In the genomic region with DNA sequence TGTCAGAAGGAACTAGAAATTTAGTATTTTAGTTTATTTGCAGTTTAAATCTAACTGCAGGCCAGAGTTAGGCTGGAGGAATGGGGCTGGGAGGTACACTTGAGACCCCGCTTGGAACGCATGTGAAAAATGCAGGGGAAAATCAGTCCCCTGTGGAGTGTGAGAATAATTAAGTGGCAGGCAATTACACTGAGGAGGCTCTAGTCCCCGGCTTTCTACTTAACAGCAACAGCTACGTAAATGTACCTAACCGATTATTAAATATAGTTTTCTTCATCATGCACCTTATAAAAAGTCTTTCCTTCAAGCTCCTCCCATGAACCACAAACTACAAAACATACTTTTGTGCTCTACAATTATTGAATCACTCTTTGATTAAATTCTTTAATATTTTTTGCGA, we compare ENCODE assay signal across 8 cellular contexts. TPM values are rescaled to one million over a fixed set of nuclear protein-coding genes. Genes with fewer than 3 reads are reported as not detected.
DNase-seq lines count a peak whose midpoint lies in the region; ATAC-seq, FAIRE-seq and TF ChIP-seq lines count a peak whose summit lies in the region.

No MANE protein-coding gene starts in this region.

- DNase-seq in ELF-1 (ENCODE audit: low read depth, low spot score) (peak; percentile 35), MM.1S (no peak), GM12878 (ENCODE audit: low read depth, low spot score) (no peak), kidney (no peak), suprapubic skin (ENCODE audit: low spot score in 2 of 2) (no peak), NCI-H2029 treated with DMSO at 0.1 percent for 48 hours (lab: John Stamatoyannopoulos, UW) (no peak)

- H3K9ac ChIP-seq in MM.1S (ENCODE audit: low read length) (peak overlapping the region; percentile 68; the same call in 1 of the 2 replicates), GM12878 (ENCODE audit: control insufficient read depth, insufficient read depth, low read length) (peak overlapping the region; percentile 96), kidney (ENCODE audit: low read length in 2 of 2) (peak overlapping the region; percentile 92 to 97)

- TF ChIP-seq RAD21 in GM12878 (IDR thresholded peaks at IDR 0.05; ENCODE audit: insufficient read depth, low read depth, low read length): no peak

- ATAC-seq in GM12878: peak; percentile 51
- ATAC-seq in HG02970 (IDR thresholded peaks at IDR 0.05; ENCODE audit: low FRiP score, unreplicated experiment): no peak
- no peak for ATAC-seq in HG03521 (IDR thresholded peaks at IDR 0.05; ENCODE audit: unreplicated experiment)

- H3F3A ChIP-seq in MM.1S (ENCODE audit: insufficient read depth, low read length): 0 out of 2 replicates have a peak, but pooled peaks cover 3% of the 10 kb centered on the region

- no peaks in the 10 kb centered on the region for H3K9me2 ChIP-seq in MM.1S (replicated peaks; ENCODE audit: insufficient read depth, low read length)

- no peaks in the 10 kb centered on the region for H3K9me3 ChIP-seq in MM.1S (replicated peaks; ENCODE audit: insufficient read depth, low read length)
- peaks cover 12% of the 10 kb centered on the region for H3K9me3 ChIP-seq in GM12878 (replicated peaks; ENCODE audit: control insufficient read depth, insufficient read depth, low read length)
- no peaks in the 10 kb centered on the region for H3K9me3 ChIP-seq in kidney (ENCODE audit: control insufficient read depth in 1 of 2, low read length in 2 of 2)
- H3K9me3 ChIP-seq in suprapubic skin: no peaks in the 10 kb centered on the region

- TF ChIP-seq CTCF in MM.1S (IDR thresholded peaks at IDR 0.05; ENCODE audit: low read length): no peak
- TF ChIP-seq CTCF in GM12878 (IDR thresholded peaks at IDR 0.05 in 2 of 3, conservative IDR thresholded peaks at IDR 0.05 in 1 of 3; ENCODE audit: control insufficient read depth in 2 of 3, extremely low read depth in 1 of 3, insufficient read depth in 1 of 3, low read depth in 3 of 3, low read length in 3 of 3): no peak
- TF ChIP-seq CTCF in kidney (IDR thresholded peaks at IDR 0.05; ENCODE audit: borderline replicate concordance, extremely low read depth, insufficient read depth): no peak
- no peak for TF ChIP-seq CTCF in suprapubic skin (IDR thresholded peaks at IDR 0.05)

- in situ Hi-C loops in GM12878 (cut with MboI): loop anchor here (10.0 kb wide), 1 partner anchor 304 kb away; a partner anchor contains a TSS

- SMC1A ChIA-PET in GM12878 (lab: Charles Lee; ENCODE audit: uncharacterized antibody, unreplicated experiment): interaction anchor here (0.8 to 1.7 kb wide), 4 partner anchors 10 to 307 kb away, joined by 3 to 6 read pairs (median 3); a partner anchor contains a TSS

- H3K27me3 ChIP-seq in MM.1S (replicated peaks; ENCODE audit: insufficient read depth, low read length) (no peaks in the 10 kb centered on the region), GM12878 (replicated peaks in 1 of 2; ENCODE audit: control insufficient read depth in 2 of 2, insufficient read depth in 2 of 2, low read length in 1 of 2) (no peaks in the 10 kb centered on the region), suprapubic skin (no peaks in the 10 kb centered on the region)

- WGBS in GM12878 (ENCODE audit: insufficient coverage, insufficient replicate concordance, low lambda C conversion rate, missing lambda C conversion rate): 22% methylated on average over 6 of the region's 6 CpGs
- WGBS in suprapubic skin: 5% methylated on average over 6 of the region's 6 CpGs

- H3K79me2 ChIP-seq in MM.1S (ENCODE audit: low read length): no peaks in the 10 kb centered on the region
- peaks cover 20% of the 10 kb centered on the region for H3K79me2 ChIP-seq in GM12878 (ENCODE audit: control insufficient read depth, insufficient read depth, low read length)

- RAD21 ChIA-PET in GM12878 (lab: Charles Lee; ENCODE audit: unreplicated experiment): interaction anchor here (0.9 to 1.7 kb wide), 4 partner anchors 32 to 552 kb away, joined by 3 to 7 read pairs (median 6); a partner anchor contains a TSS

- TF ChIP-seq EP300 in GM12878 (IDR thresholded peaks at IDR 0.05; ENCODE audit: borderline replicate concordance in 1 of 2, control insufficient read depth in 1 of 2, low read depth in 2 of 2, low read length in 2 of 2) (no peak), suprapubic skin (IDR thresholded peaks at IDR 0.05) (no peak)

- H3K4me3 ChIP-seq in MM.1S (ENCODE audit: low read length) (peak overlapping the region; percentile 59; the same call in 1 of the 2 replicates), GM12878 (peak overlapping the region; percentile 90), kidney (ENCODE audit: low read length in 2 of 2) (peak overlapping the region; percentile 88 to 99), suprapubic skin (peak overlapping the region; percentile 62)

- no peaks in the 10 kb centered on the region for H3K36me3 ChIP-seq in MM.1S (replicated peaks; ENCODE audit: insufficient read depth, low read length)
- peaks cover 0 to 3% of the 10 kb centered on the region in 2 experiments; a peak in 1 of 4 replicates for H3K36me3 ChIP-seq in GM12878 (ENCODE audit: control insufficient read depth in 2 of 2, insufficient read depth in 2 of 2, low read length in 1 of 2)
- H3K36me3 ChIP-seq in kidney (ENCODE audit: control insufficient read depth in 1 of 2, insufficient read depth in 2 of 2, low read length in 2 of 2): no peaks in the 10 kb centered on the region
- H3K36me3 ChIP-seq in suprapubic skin: peaks cover 8% of the 10 kb centered on the region

- intact Hi-C loops in GM12878 (cut with micrococcal nuclease; ENCODE audit: unreplicated experiment) (loop anchor here (5.0 kb wide), 1 partner anchor 306 kb away; a partner anchor contains a TSS), kidney (cut with DNase I) (no loop called here)

- H3K4me2 ChIP-seq in MM.1S (ENCODE audit: low read depth, low read length) (peak overlapping the region; percentile 33; the same call in 1 of the 2 replicates), GM12878 (ENCODE audit: control insufficient read depth, insufficient read depth) (peak overlapping the region; percentile 56)

- TF ChIP-seq POLR2A in GM12878 (IDR thresholded peaks at IDR 0.05; ENCODE audit: low read depth, low read length): no peak
- TF ChIP-seq POLR2A in suprapubic skin (IDR thresholded peaks at IDR 0.05): no peak

- no TSS peak for BruUV-seq in GM12878 (replicated peaks; lab: Mats Ljungman, UMichigan)

- H2AFZ ChIP-seq in MM.1S (ENCODE audit: low read length) (peak overlapping the region; percentile 67), GM12878 (ENCODE audit: control insufficient read depth, low read depth, low read length) (no peak overlapping the region)

- CTCF ChIA-PET in GM12878 (lab: Yijun Ruan, JAX): interaction anchor here (0.6 to 2.2 kb wide), 2 partner anchors 31 to 274 kb away, joined by 3 to 5 read pairs; no protein-coding TSS in a partner anchor

- H3K4me1 ChIP-seq in MM.1S (ENCODE audit: low read length) (no peaks in the 10 kb centered on the region), GM12878 (ENCODE audit: control insufficient read depth, insufficient read depth, low read length) (no peaks in the 10 kb centered on the region), kidney (ENCODE audit: control insufficient read depth in 1 of 2, insufficient read depth in 1 of 2, low read depth in 1 of 2, low read length in 2 of 2) (no peaks in the 10 kb centered on the region), suprapubic skin (peaks cover 12% of the 10 kb centered on the region)

- H4K20me1 ChIP-seq in MM.1S (ENCODE audit: insufficient read depth, low read length): no peaks in the 10 kb centered on the region
- H4K20me1 ChIP-seq in GM12878 (ENCODE audit: control insufficient read depth, insufficient read depth): no peaks in the 10 kb centered on the region

- H3K27ac ChIP-seq in MM.1S (ENCODE audit: low read length): peak overlapping the region; percentile 53; the same call in 1 of the 2 replicates
- H3K27ac ChIP-seq in GM12878 (ENCODE audit: control insufficient read depth, insufficient read depth): peak overlapping the region; percentile 96
- peak overlapping the region in 1 of 2 donors; percentile 96 for H3K27ac ChIP-seq in kidney (ENCODE audit: low read depth in 2 of 2, low read length in 2 of 2)
- H3K27ac ChIP-seq in suprapubic skin: peak overlapping the region; percentile 95

- no peak for FAIRE-seq in GM12878 (lab: Jason Lieb, UNC)
- no peak for FAIRE-seq in kidney (lab: Jason Lieb, UNC)

- POLR2A ChIA-PET in GM12878 (lab: Charles Lee): interaction anchor here (1.4 to 2.2 kb wide), 3 partner anchors 17 to 69 kb away, joined by 3 to 10 read pairs (median 8); a partner anchor contains a TSS

RNA-seq across cellular contexts. Expression of a gene that starts 0.8 kb away (rescaled TPM):
- 40.5 and 44.6 TPM in 2 replicates for total RNA-seq in GM12878 (2013; cell fraction: nucleolus; rRNA removed)
- 9.6 and 11.9 TPM in 2 replicates for total RNA-seq in GM12878 (2014; rRNA removed)
- total RNA-seq in GM12878 (2014; rRNA removed; fragmentation: Illumina TruSeq; extraction: Trizol): 15.9 and 18.1 TPM in 2 replicates
- 8.6 and 9.9 TPM in 2 replicates for total RNA-seq in GM12878 (2021)
- 4.5 TPM for polyA plus RNA-seq in GM12878 (2011; ENCODE audit: low read depth)
- polyA plus RNA-seq in GM12878 (2011; rRNA removed): 10.6 and 19.9 TPM in 2 replicates
- 3.3 and 3.4 TPM in 2 replicates for polyA plus RNA-seq in GM12878 (2011; cell fraction: cytosol; rRNA removed)
- polyA plus RNA-seq in GM12878 (2011; cell fraction: nucleus; rRNA removed): 11.6 and 12.2 TPM in 2 replicates
- 4.7 and 4.8 TPM in 2 replicates for polyA plus RNA-seq in GM12878 (2012)
- polyA plus RNA-seq in GM12878 (2014; fragmentation: Illumina TruSeq; extraction: Trizol): 11.7 and 14.9 TPM in 2 replicates
- polyA plus RNA-seq in GM12878 (2014; fragmentation: Nextera tagmentation; extraction: Ambion mirVana): 1 to 10 TPM; 2.7 to 2.9 TPM
- polyA plus RNA-seq in GM12878 (2014; rRNA removed): 7.0 and 7.1 TPM in 2 replicates
- polyA plus RNA-seq in GM12878 (2016; fragmentation: Nextera tagmentation; extraction: Ambion mirVana): 1 to 10 TPM; 4.6 to 7.0 TPM
- 10.6 and 11.3 TPM in 2 replicates for polyA minus RNA-seq in GM12878 (2011; rRNA and poly(A)+ RNA removed)
- polyA minus RNA-seq in GM12878 (2011; cell fraction: cytosol; rRNA and poly(A)+ RNA removed): 2.7 and 5.4 TPM in 2 replicates
- polyA minus RNA-seq in GM12878 (2011; cell fraction: nucleus; rRNA and poly(A)+ RNA removed): 10.3 and 10.8 TPM in 2 replicates
- total RNA-seq in kidney: 16.5 TPM
- polyA plus RNA-seq in kidney (ENCODE audit: insufficient read depth, low read depth, low replicate concordance): 2.1 TPM
- total RNA-seq in suprapubic skin: 1 to 10 TPM; 4.0 to 9.3 (median 6.5) TPM

RNA-seq across cellular contexts. Expression of a gene that starts 30.4 kb away (rescaled TPM):
- 49.6 and 50.8 TPM in 2 replicates for total RNA-seq in GM12878 (2013; cell fraction: nucleolus; rRNA removed)
- total RNA-seq in GM12878 (2014; rRNA removed) (14.9 and 18.7 TPM in 2 replicates), GM12878 (2014; rRNA removed; fragmentation: Illumina TruSeq; extraction: Trizol) (17.4 and 19.0 TPM in 2 replicates), GM12878 (2021) (11.4 and 11.6 TPM in 2 replicates), kidney (8.4 TPM), suprapubic skin (1 to 10 TPM; 2.3 to 4.4 (median 3.9) TPM)
- 10.2 TPM for polyA plus RNA-seq in GM12878 (2011; ENCODE audit: low read depth)
- polyA plus RNA-seq in GM12878 (2011; rRNA removed) (29.4 and 38.5 TPM in 2 replicates), GM12878 (2014; fragmentation: Illumina TruSeq; extraction: Trizol) (21.0 and 26.0 TPM in 2 replicates), GM12878 (2014; fragmentation: Nextera tagmentation; extraction: Ambion mirVana) (10 to 100 TPM; 13.4 to 15.2 TPM), GM12878 (2014; rRNA removed) (18.0 and 20.5 TPM in 2 replicates), GM12878 (2016; fragmentation: Nextera tagmentation; extraction: Ambion mirVana) (10 to 100 TPM; 11.9 to 14.8 TPM), kidney (ENCODE audit: insufficient read depth, low read depth, low replicate concordance) (3.1 TPM)
- 18.9 and 25.1 TPM in 2 replicates for polyA plus RNA-seq in GM12878 (2011; cell fraction: cytosol; rRNA removed)
- 20.9 and 25.0 TPM in 2 replicates for polyA plus RNA-seq in GM12878 (2011; cell fraction: nucleus; rRNA removed)
- 8.8 and 11.2 TPM in 2 replicates for polyA plus RNA-seq in GM12878 (2012)
- 4.8 and 5.8 TPM in 2 replicates for polyA minus RNA-seq in GM12878 (2011; rRNA and poly(A)+ RNA removed)
- polyA minus RNA-seq in GM12878 (2011; cell fraction: cytosol; rRNA and poly(A)+ RNA removed): 2.7 and 5.3 TPM in 2 replicates
- polyA minus RNA-seq in GM12878 (2011; cell fraction: nucleus; rRNA and poly(A)+ RNA removed): 8.7 and 14.4 TPM in 2 replicates
